8 cellular contexts compared by ENCODE assay signal in genomic region chr2:238287702-238288649, GRCh38. TPM values are rescaled to one million over a fixed set of nuclear protein-coding genes. Genes with fewer than 3 reads are reported as not detected.
DNase-seq lines count a peak whose midpoint lies in the region; ATAC-seq and TF ChIP-seq lines count a peak whose summit lies in the region.

Gene PER2, minus strand, starts transcription at chr2:238288610. Its CDS starts 10,674 bp downstream, at chr2:238277936.

- peaks cover 43% of the 10 kb centered on the region for H3K4me1 Mint-ChIP-seq in CD14-positive monocyte
- peaks cover 35% of the 10 kb centered on the region for H3K4me1 Mint-ChIP-seq in activated naive CD4-positive, alpha-beta T cell treated with anti-CD3 and anti-CD28 coated beads, Interleukin-2, amount 10 ng/mL, durations not matched to agents 7 days and 5 days
- H3K4me1 Mint-ChIP-seq in glutamatergic neuron (ENCODE audit: low read depth, unreplicated experiment) = peaks cover 10% of the 10 kb centered on the region

- H3K4me2 ChIP-seq in PC-3 (ENCODE audit: low read length) = peak within 1 kb of the TSS; percentile 89

- no peaks in the 10 kb centered on the region for H3K27me3 ChIP-seq in PC-3 (ENCODE audit: low read length)

- H3K4me1 ChIP-seq in PC-3 (ENCODE audit: insufficient read depth, low read length) = peaks cover 48% of the 10 kb centered on the region

- peaks cover 51% of the 10 kb centered on the region for H3K79me2 ChIP-seq in PC-3 (ENCODE audit: low read length)

- CTCF ChIA-PET in PC-3 (lab: Charles Lee) = interaction anchor here (1.2 kb wide), 1 partner anchor 25 kb away, joined by 4 read pairs; no protein-coding TSS in a partner anchor
- CTCF ChIA-PET in activated naive CD4-positive, alpha-beta T cell treated with anti-CD3 and anti-CD28 coated beads, Interleukin-2, amount 10 ng/mL, durations not matched to agents 7 days and 5 days (lab: Charles Lee) = interaction anchor here (0.8 to 1.6 kb wide), 2 partner anchors 32 to 70 kb away, joined by 4 to 5 read pairs; no protein-coding TSS in a partner anchor

- H3K27me3 Mint-ChIP-seq in CD14-positive monocyte (ENCODE audit: low read depth in 3 of 3) (peaks cover 2 to 5% (median 4%) of the 10 kb centered on the region in 3 donors), glutamatergic neuron (ENCODE audit: unreplicated experiment) (peaks cover 6% of the 10 kb centered on the region)
- H3K27me3 Mint-ChIP-seq in activated naive CD4-positive, alpha-beta T cell treated with anti-CD3 and anti-CD28 coated beads, Interleukin-2, amount 10 ng/mL, durations not matched to agents 7 days and 5 days = no peaks in the 10 kb centered on the region

- H3K36me3 Mint-ChIP-seq in CD14-positive monocyte (peaks cover 5 to 26% of the 10 kb centered on the region in 2 donors), glutamatergic neuron (ENCODE audit: unreplicated experiment) (no peaks in the 10 kb centered on the region)
- H3K36me3 Mint-ChIP-seq in activated naive CD4-positive, alpha-beta T cell treated with anti-CD3 and anti-CD28 coated beads, Interleukin-2, amount 10 ng/mL, durations not matched to agents 7 days and 5 days = no peaks in the 10 kb centered on the region

- H3K27ac Mint-ChIP-seq in CD14-positive monocyte (peak within 1 kb of the TSS; percentile 88 to 97 (median 94)), glutamatergic neuron (ENCODE audit: unreplicated experiment) (peak within 1 kb of the TSS; percentile 14)
- H3K27ac Mint-ChIP-seq in activated naive CD4-positive, alpha-beta T cell treated with anti-CD3 and anti-CD28 coated beads, Interleukin-2, amount 10 ng/mL, durations not matched to agents 7 days and 5 days = peak within 1 kb of the TSS; percentile 95

- H3K36me3 ChIP-seq in PC-3 (ENCODE audit: low read depth, low read length) = no peaks in the 10 kb centered on the region

- no peaks in the 10 kb centered on the region for H3K9me3 ChIP-seq in PC-3 (ENCODE audit: low read length)

- H4K20me1 ChIP-seq in PC-3 (ENCODE audit: low read length) = peaks cover 4% of the 10 kb centered on the region; the same call in 1 of the 2 replicates

- intact Hi-C loops in CD14-positive monocyte (cut with micrococcal nuclease) = loop anchor here in 1 of 2 donors (2.0 kb wide), 1 partner anchor 53 kb away; no protein-coding TSS in a partner anchor
- intact Hi-C loops in PC-3 (cut with micrococcal nuclease) = loop anchor here (2.0 kb wide), 1 partner anchor 151 kb away; no protein-coding TSS in a partner anchor

- peak within 1 kb of the TSS; percentile 98 for H3K9ac ChIP-seq in PC-3 (ENCODE audit: low read length)

- BruUV-seq in PC-3 (replicated peaks; lab: Mats Ljungman, UMichigan) = TSS peak; percentile 43

- H3K4me3 ChIP-seq in PC-3 (ENCODE audit: low read length) = peak within 1 kb of the TSS; percentile 80

- peak within 1 kb of the TSS; percentile 94 for H3K27ac ChIP-seq in PC-3 (ENCODE audit: low read length)

- peak; percentile 88 for DNase-seq in CD14-positive monocyte (ENCODE audit: low spot score)
- DNase-seq in PC-3 = peak; percentile 78
- peak; percentile 51 for DNase-seq in activated naive CD4-positive, alpha-beta T cell treated with anti-CD3 and anti-CD28 coated beads, Interleukin-2, amount 10 ng/mL, durations not matched to agents 7 days and 5 days
- DNase-seq in glutamatergic neuron = no peak
- DNase-seq in nucleus accumbens (lab: John Stamatoyannopoulos, UW) = peak in 34 of 56 donors; percentile 8 to 67 (median 38)

- POLR2A ChIA-PET in PC-3 (lab: Charles Lee; ENCODE audit: unreplicated experiment) = interaction anchor here (0.6 kb wide), 1 partner anchor 17 kb away, joined by 4 read pairs; no protein-coding TSS in a partner anchor

- H3K9me3 Mint-ChIP-seq in CD14-positive monocyte (peaks cover 0 to 3% (median 0%) of the 10 kb centered on the region in 7 donors), glutamatergic neuron (ENCODE audit: unreplicated experiment) (peaks cover 5% of the 10 kb centered on the region)
- H3K9me3 Mint-ChIP-seq in activated naive CD4-positive, alpha-beta T cell treated with anti-CD3 and anti-CD28 coated beads, Interleukin-2, amount 10 ng/mL, durations not matched to agents 7 days and 5 days = no peaks in the 10 kb centered on the region

- peak within 1 kb of the TSS; percentile 86 to 89 for H3K4me3 Mint-ChIP-seq in CD14-positive monocyte
- peak within 1 kb of the TSS; percentile 90 for H3K4me3 Mint-ChIP-seq in activated naive CD4-positive, alpha-beta T cell treated with anti-CD3 and anti-CD28 coated beads, Interleukin-2, amount 10 ng/mL, durations not matched to agents 7 days and 5 days
- H3K4me3 Mint-ChIP-seq in glutamatergic neuron (ENCODE audit: unreplicated experiment) = peak within 1 kb of the TSS; percentile 88

- ATAC-seq in GM18868 (IDR thresholded peaks at IDR 0.05; ENCODE audit: unreplicated experiment) = peak; percentile 35
- peak; percentile 24 for ATAC-seq in HG03097 (IDR thresholded peaks at IDR 0.05; ENCODE audit: low FRiP score, unreplicated experiment)
- peak; percentile 28 for ATAC-seq in PC-3
- no peak for ATAC-seq in HG03469 (IDR thresholded peaks at IDR 0.05; ENCODE audit: unreplicated experiment)

- H3K9me2 ChIP-seq in PC-3 (replicated peaks; ENCODE audit: low read length) = no peaks in the 10 kb centered on the region

- peak within 1 kb of the TSS; percentile 47; the same call in 1 of the 2 replicates for H2AFZ ChIP-seq in PC-3 (ENCODE audit: low read length)

- H3F3A ChIP-seq in PC-3 (ENCODE audit: low read length, unreplicated experiment) = peaks cover 9% of the 10 kb centered on the region

- TF ChIP-seq CTCF in CD14-positive monocyte (IDR thresholded peaks at IDR 0.05) = no peak
- TF ChIP-seq CTCF in PC-3 (conservative IDR thresholded peaks at IDR 0.05; ENCODE audit: low read depth, low read length) = 0 out of 2 replicates have a peak, but pooled peaks have one; percentile 35
- no peak for TF ChIP-seq CTCF in glutamatergic neuron (IDR thresholded peaks at IDR 0.05; ENCODE audit: partially characterized antibody, unreplicated experiment)

RNA-seq across cellular contexts. Expression of gene PER2, which starts in this region (rescaled TPM):
- 1 to 10 TPM; 1.6 to 3.1 TPM for polyA plus RNA-seq in CD14-positive monocyte
- total RNA-seq in PC-3 (2014; rRNA removed) (8.6 and 13.0 TPM in 2 replicates), glutamatergic neuron (ENCODE audit: unreplicated experiment) (3.8 TPM)

Comparison
In these comparisons a context has a peak if more than half of its experiments do, and no peak if none do; other contexts are left out.
1. H3K27ac Mint-ChIP-seq: peak in every context shown above with its lines; median percentile 95 in activated naive CD4-positive, alpha-beta T cell treated with anti-CD3 and anti-CD28 coated beads, Interleukin-2, amount 10 ng/mL, durations not matched to agents 7 days and 5 days; 94 in CD14-positive monocyte; 14 in glutamatergic neuron.